ENCODE assay signal across 8 cellular contexts in the genomic region with DNA sequence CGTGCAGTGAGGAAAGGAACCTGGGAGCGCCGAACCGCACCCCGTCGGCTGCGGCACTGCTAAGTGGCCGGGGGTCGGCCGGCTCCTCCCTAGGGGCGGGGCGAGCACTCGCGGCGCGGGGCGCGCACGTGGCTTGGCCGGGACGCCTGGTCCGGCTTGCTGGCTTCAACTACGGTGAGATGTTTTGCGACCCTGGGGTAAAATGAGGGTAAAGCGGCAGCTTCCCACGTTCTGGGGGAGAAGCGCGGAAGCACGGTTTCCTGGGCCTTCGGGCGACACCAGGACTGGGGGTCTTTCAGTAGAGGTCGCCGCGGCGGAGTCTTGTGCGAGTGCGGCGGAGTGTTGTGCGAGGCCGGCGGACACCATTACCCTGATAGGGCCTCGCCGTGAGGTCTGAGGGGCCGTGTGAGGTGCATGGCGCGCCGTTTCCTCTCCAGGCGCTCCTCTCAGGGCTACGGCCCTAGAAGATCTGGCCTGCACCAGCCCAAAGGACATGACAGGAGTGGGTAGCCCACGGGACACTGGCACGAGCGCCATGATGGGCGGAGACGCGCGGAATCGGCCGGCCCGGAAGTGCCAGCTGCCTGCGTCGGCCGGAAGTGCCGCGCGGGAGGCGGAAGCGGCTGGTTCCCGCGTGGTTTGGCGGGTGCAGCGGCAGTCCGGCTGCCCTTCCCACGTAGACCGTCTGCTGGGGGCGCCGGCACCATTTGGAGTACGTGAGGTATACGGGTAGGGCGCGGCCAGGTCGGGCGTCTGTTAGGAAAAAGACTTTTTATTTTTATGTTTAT. TPM values are rescaled to one million over a fixed set of nuclear protein-coding genes. Genes with fewer than 3 reads are reported as not detected.
DNase-seq lines count a peak whose midpoint lies in the region; ATAC-seq and TF ChIP-seq lines count a peak whose summit lies in the region.

A gene with protein sequence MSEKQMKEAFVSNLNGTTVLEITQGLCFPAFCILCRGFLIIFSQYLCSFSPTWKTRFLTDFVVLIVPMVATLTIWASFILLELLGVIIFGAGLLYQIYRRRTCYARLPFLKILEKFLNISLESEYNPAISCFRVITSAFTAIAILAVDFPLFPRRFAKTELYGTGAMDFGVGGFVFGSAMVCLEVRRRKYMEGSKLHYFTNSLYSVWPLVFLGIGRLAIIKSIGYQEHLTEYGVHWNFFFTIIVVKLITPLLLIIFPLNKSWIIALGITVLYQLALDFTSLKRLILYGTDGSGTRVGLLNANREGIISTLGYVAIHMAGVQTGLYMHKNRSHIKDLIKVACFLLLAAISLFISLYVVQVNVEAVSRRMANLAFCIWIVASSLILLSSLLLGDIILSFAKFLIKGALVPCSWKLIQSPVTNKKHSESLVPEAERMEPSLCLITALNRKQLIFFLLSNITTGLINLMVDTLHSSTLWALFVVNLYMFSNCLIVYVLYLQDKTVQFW (plus strand): TSS at position 107 of the 788 bp plus-strand sequence. CDS start 2,115 bp downstream, outside the sequence.

- peaks cover 4% of the 10 kb centered on the region for H4K20me1 ChIP-seq in Loucy (ENCODE audit: insufficient read depth, low read length, poor library complexity, severe bottlenecking)

- peaks cover 34% of the 10 kb centered on the region for H3K4me1 ChIP-seq in Loucy (ENCODE audit: insufficient read depth, low read length, poor library complexity, severe bottlenecking)

- peak within 1 kb of the TSS; percentile 88 for H3K4me2 ChIP-seq in Loucy (ENCODE audit: low read depth, low read length, poor library complexity, severe bottlenecking)

- peak within 1 kb of the TSS; percentile 93 for H3K9ac ChIP-seq in Loucy (ENCODE audit: low read depth, low read length, poor library complexity, severe bottlenecking)

- peak within 1 kb of the TSS; percentile 97 for H2AFZ ChIP-seq in Loucy (ENCODE audit: low read length)

- peaks cover 6% of the 10 kb centered on the region; the same call in 1 of the 2 replicates for H3K36me3 ChIP-seq in Loucy (ENCODE audit: insufficient read depth, low read length)

- H3K9me3 Mint-ChIP-seq in activated T-helper 2 cell treated with anti-CD3 and anti-CD28 coated beads, Interferon-gamma antibody, Interleukin-2, Interleukin-4, amounts not matched to agents 10 μg/mL and 5 μg/mL and 100 μg/mL, durations not matched to agents 14 hours and 24 hours and 36 hours, result no peaks in the 10 kb centered on the region
- H3K9me3 Mint-ChIP-seq in nephron, result no peaks in the 10 kb centered on the region

- H3F3A ChIP-seq in Loucy (ENCODE audit: low read depth), result 0 out of 2 replicates have a peak, but pooled peaks cover 2% of the 10 kb centered on the region

- H3K9me3 ChIP-seq in Loucy (ENCODE audit: insufficient read depth, low read depth, low read length), result no peaks in the 10 kb centered on the region

- no peaks in the 10 kb centered on the region for H3K9me2 ChIP-seq in Loucy (replicated peaks; ENCODE audit: low read depth, low read length)

- peaks cover 61% of the 10 kb centered on the region for H3K36me3 Mint-ChIP-seq in activated T-helper 2 cell treated with anti-CD3 and anti-CD28 coated beads, Interferon-gamma antibody, Interleukin-2, Interleukin-4, amounts not matched to agents 10 μg/mL and 5 μg/mL and 100 μg/mL, durations not matched to agents 14 hours and 24 hours and 36 hours (ENCODE audit: low read depth)
- H3K36me3 Mint-ChIP-seq in nephron (ENCODE audit: low read depth), result peaks cover 23% of the 10 kb centered on the region

- peaks cover 49% of the 10 kb centered on the region for H3K79me2 ChIP-seq in Loucy (ENCODE audit: insufficient read depth, low read length)

- ATAC-seq in stimulated activated naive CD8-positive, alpha-beta T cell treated with anti-CD3 and anti-CD28 coated beads, Interleukin-15, Interleukin-2, amounts not matched to agents 100 U/mL and 50 U/mL, for 24 hours, result peak; percentile 89

- H3K27ac Mint-ChIP-seq in activated T-helper 2 cell treated with anti-CD3 and anti-CD28 coated beads, Interferon-gamma antibody, Interleukin-2, Interleukin-4, amounts not matched to agents 10 μg/mL and 5 μg/mL and 100 μg/mL, durations not matched to agents 14 hours and 24 hours and 36 hours, result peak within 1 kb of the TSS; percentile 98
- peak within 1 kb of the TSS; percentile 97 to 99 (median 98) for H3K27ac Mint-ChIP-seq in nephron

- H3K4me3 Mint-ChIP-seq in activated T-helper 2 cell treated with anti-CD3 and anti-CD28 coated beads, Interferon-gamma antibody, Interleukin-2, Interleukin-4, amounts not matched to agents 10 μg/mL and 5 μg/mL and 100 μg/mL, durations not matched to agents 14 hours and 24 hours and 36 hours (ENCODE audit: low read depth), result peak within 1 kb of the TSS; percentile 98
- H3K4me3 Mint-ChIP-seq in nephron, result peak within 1 kb of the TSS; percentile 98 to 99 (median 99)

- intact Hi-C loops in activated T-helper 2 cell treated with anti-CD3 and anti-CD28 coated beads, Interferon-gamma antibody, Interleukin-2, Interleukin-4, amounts not matched to agents 10 μg/mL and 5 μg/mL and 100 μg/mL, durations not matched to agents 14 hours and 24 hours and 36 hours (cut with micrococcal nuclease), result loop anchor here (1.0 to 5.0 kb wide), 3 partner anchors 9 to 187 kb away; a partner anchor contains a TSS

- peaks cover 24% of the 10 kb centered on the region for H3K4me1 Mint-ChIP-seq in activated T-helper 2 cell treated with anti-CD3 and anti-CD28 coated beads, Interferon-gamma antibody, Interleukin-2, Interleukin-4, amounts not matched to agents 10 μg/mL and 5 μg/mL and 100 μg/mL, durations not matched to agents 14 hours and 24 hours and 36 hours (ENCODE audit: low read depth)
- H3K4me1 Mint-ChIP-seq in nephron, result peaks cover 4% of the 10 kb centered on the region

- DNase-seq in Daoy (ENCODE audit: low read depth) (peak; percentile 92), GOT3 (lab: John Stamatoyannopoulos, UW) (peak; percentile 57), fibroblast of peridontal ligament (ENCODE audit: extremely low read depth) (peak; percentile 81)
- peak; percentile 84 for DNase-seq in activated T-helper 2 cell treated with anti-CD3 and anti-CD28 coated beads, Interferon-gamma antibody, Interleukin-2, Interleukin-4, amounts not matched to agents 10 μg/mL and 5 μg/mL and 100 μg/mL, durations not matched to agents 14 hours and 24 hours and 36 hours (ENCODE audit: low spot score)
- peak; percentile 90 for DNase-seq in stimulated activated naive CD8-positive, alpha-beta T cell treated with anti-CD3 and anti-CD28 coated beads, Interleukin-15, Interleukin-2, amounts not matched to agents 100 U/mL and 50 U/mL, for 24 hours

- peak within 1 kb of the TSS; percentile 97 for H3K4me3 ChIP-seq in Loucy (ENCODE audit: low read length, poor library complexity, severe bottlenecking)

- H3K27me3 ChIP-seq in Loucy (ENCODE audit: insufficient read depth, low read length, poor library complexity, severe bottlenecking), result no peaks in the 10 kb centered on the region

- TF ChIP-seq CTCF in Loucy (conservative IDR thresholded peaks at IDR 0.05; ENCODE audit: low read length) (no peak; the same call in 1 of the 2 replicates), nephron (IDR thresholded peaks at IDR 0.05; ENCODE audit: unreplicated experiment in 3 of 3) (no peak)

- TF ChIP-seq POLR2A in Raji (IDR thresholded peaks at IDR 0.05; ENCODE audit: insufficient read depth, low read depth, low read length), result peak; percentile 94

- no peaks in the 10 kb centered on the region for H3K27me3 Mint-ChIP-seq in activated T-helper 2 cell treated with anti-CD3 and anti-CD28 coated beads, Interferon-gamma antibody, Interleukin-2, Interleukin-4, amounts not matched to agents 10 μg/mL and 5 μg/mL and 100 μg/mL, durations not matched to agents 14 hours and 24 hours and 36 hours (ENCODE audit: low read depth)
- H3K27me3 Mint-ChIP-seq in nephron (ENCODE audit: low read depth), result no peaks in the 10 kb centered on the region

RNA-seq across cellular contexts. Expression of the gene that starts here (rescaled TPM):
- 6.3 and 6.6 TPM in 2 replicates for total RNA-seq in Daoy (2014; rRNA removed; shearing (Covaris generic))
- 22.6 and 23.6 TPM in 2 replicates for total RNA-seq in activated T-helper 2 cell treated with anti-CD3 and anti-CD28 coated beads, Interferon-gamma antibody, Interleukin-2, Interleukin-4, amounts not matched to agents 10 μg/mL and 5 μg/mL and 100 μg/mL, durations not matched to agents 14 hours and 24 hours and 36 hours

Comparison
In these comparisons a context has a peak if more than half of its experiments do, and no peak if none do; other contexts are left out.
1. Peak in every context shown above with its lines: DNase-seq, ATAC-seq and H3K4me3 ChIP-seq.